15 cellular contexts compared by ENCODE assay signal in genomic region chr14:90561031-90561430, GRCh38.
A peak's percentile ranks its signal among the peaks of the same experiment; 100 is the strongest.
DNase-seq lines count a peak whose midpoint lies in the region; ATAC-seq and TF ChIP-seq lines count a peak whose summit lies in the region.
"Had no signal": no experiment of that assay in that cellular context is flagged by ENCODE, and none has a peak within 500 bp of the region (broad histone marks: within the 10 kb centered on the region; RNA-seq: fewer than 3 reads in every experiment).

No MANE protein-coding gene starts in this region.

- peak in 1 of 2 experiments; percentile 36; a peak in 1 of 4 replicates for TF ChIP-seq CTCF in GM23338 (conservative IDR thresholded peaks at IDR 0.05; ENCODE audit: low read depth in 2 of 2)
- TF ChIP-seq CTCF in chondrocyte (IDR thresholded peaks at IDR 0.05), result no peak
- TF ChIP-seq CTCF in neural progenitor cell (IDR thresholded peaks at IDR 0.05), result no peak

- H3K4me1 Mint-ChIP-seq in GM23338 (peaks cover 9% of the 10 kb centered on the region), chondrocyte (ENCODE audit: low read depth) (peaks cover 6% of the 10 kb centered on the region), neural progenitor cell (peaks cover 35% of the 10 kb centered on the region)
- H3K4me1 Mint-ChIP-seq: CD14-positive monocyte had no signal

- H3K9me3 Mint-ChIP-seq in GM23338 (no peaks in the 10 kb centered on the region), chondrocyte (ENCODE audit: low read depth) (no peaks in the 10 kb centered on the region), neural progenitor cell (no peaks in the 10 kb centered on the region)
- H3K9me3 Mint-ChIP-seq: CD14-positive monocyte had no signal

- H3K36me3 Mint-ChIP-seq in GM23338 (ENCODE audit: low read depth), result no peaks in the 10 kb centered on the region; the same call in 2 of the 3 replicates
- no peaks in the 10 kb centered on the region for H3K36me3 Mint-ChIP-seq in chondrocyte (ENCODE audit: low read depth)
- no peaks in the 10 kb centered on the region for H3K36me3 Mint-ChIP-seq in neural progenitor cell
- H3K36me3 Mint-ChIP-seq: CD14-positive monocyte had no signal

- no peaks in the 10 kb centered on the region for H3K27me3 ChIP-seq in GM23338 (ENCODE audit: insufficient read depth)
- no peaks in the 10 kb centered on the region for H3K27me3 ChIP-seq in neural progenitor cell

- 0 out of 2 replicates have a peak, but pooled peaks cover 4% of the 10 kb centered on the region for H3K9me2 ChIP-seq in GM23338 (ENCODE audit: insufficient read depth)

- ATAC-seq in GM23338 (peak; percentile 48), GM18511 (IDR thresholded peaks at IDR 0.05; ENCODE audit: unreplicated experiment) (no peak)

- no peak overlapping the region for H3K9ac ChIP-seq in neural progenitor cell
- H3K9ac ChIP-seq: GM23248 had no signal

- peak; percentile 74 for DNase-seq in NCI-H2107 treated with DMSO at 0.1 percent for 48 hours (lab: John Stamatoyannopoulos, UW; ENCODE audit: unreplicated experiment)
- no peak for DNase-seq in NCI-H2107 (lab: John Stamatoyannopoulos, UW)
- peak; percentile 37 for DNase-seq in GM23338 (ENCODE audit: low spot score)
- DNase-seq in chondrocyte (ENCODE audit: low spot score), result peak; percentile 55
- DNase-seq in neural progenitor cell (ENCODE audit: low spot score), result peak; percentile 33
- DNase-seq in NCI-H1930 (lab: John Stamatoyannopoulos, UW), result no peak
- no peak for DNase-seq in medulla oblongata (ENCODE audit: extremely low spot score)
- DNase-seq: GM23248, MV-4-11, NCI-H1436, NCI-H510A, NCI-H82, SIG-M5 had no signal

- H3K4me3 ChIP-seq in GM23338 (no peak overlapping the region), neural progenitor cell (no peak overlapping the region)
- H3K4me3 ChIP-seq: GM23248 had no signal

- H3K4me1 ChIP-seq in GM23338 (ENCODE audit: insufficient read depth) (peaks cover 7% of the 10 kb centered on the region), neural progenitor cell (peaks cover 15% of the 10 kb centered on the region)

- H3K27ac ChIP-seq in GM23338 (ENCODE audit: low read depth) (no peak overlapping the region), neural progenitor cell (no peak overlapping the region)
- H3K27ac ChIP-seq: GM23248 had no signal

- no peaks in the 10 kb centered on the region for H3K9me3 ChIP-seq in neural progenitor cell (ENCODE audit: low read depth)

- H3K27ac Mint-ChIP-seq in GM23338 (no peak overlapping the region), chondrocyte (ENCODE audit: unreplicated experiment) (no peak overlapping the region), neural progenitor cell (peak overlapping the region; percentile 23)

- H3K79me2 ChIP-seq in GM23338 (replicated peaks; ENCODE audit: insufficient read depth) (no peaks in the 10 kb centered on the region), neural progenitor cell (ENCODE audit: low read depth) (no peaks in the 10 kb centered on the region)

- peaks cover 11% of the 10 kb centered on the region for H3K27me3 Mint-ChIP-seq in GM23338 (ENCODE audit: insufficient read depth, low read depth, poor library complexity)
- H3K27me3 Mint-ChIP-seq in chondrocyte (ENCODE audit: low read depth), result no peaks in the 10 kb centered on the region
- peaks cover 4% of the 10 kb centered on the region for H3K27me3 Mint-ChIP-seq in neural progenitor cell (ENCODE audit: insufficient read depth, low read depth)

- no peaks in the 10 kb centered on the region for H3F3A ChIP-seq in GM23338 (replicated peaks; ENCODE audit: low read depth)
- H3F3A ChIP-seq in neural progenitor cell (ENCODE audit: low read depth), result no peaks in the 10 kb centered on the region

- H3K36me3 ChIP-seq in GM23338 (ENCODE audit: insufficient read depth), result no peaks in the 10 kb centered on the region
- no peaks in the 10 kb centered on the region for H3K36me3 ChIP-seq in neural progenitor cell

- no peak overlapping the region for H3K4me3 Mint-ChIP-seq in GM23338
- H3K4me3 Mint-ChIP-seq in chondrocyte (ENCODE audit: unreplicated experiment), result no peak overlapping the region
- H3K4me3 Mint-ChIP-seq in neural progenitor cell, result no peak overlapping the region
- H3K4me3 Mint-ChIP-seq: CD14-positive monocyte had no signal

- no peak overlapping the region for H2AFZ ChIP-seq in GM23338
- no peak overlapping the region for H2AFZ ChIP-seq in neural progenitor cell (replicated peaks)
- H2AFZ ChIP-seq: GM23248 had no signal

- H4K20me1 ChIP-seq in GM23338 (replicated peaks; ENCODE audit: insufficient read depth) (no peaks in the 10 kb centered on the region), neural progenitor cell (ENCODE audit: low read depth) (no peaks in the 10 kb centered on the region)

- H3K4me2 ChIP-seq in GM23338 (no peak overlapping the region), neural progenitor cell (no peak overlapping the region)

TF ChIP-seq in GM23338, 12 proteins besides CTCF, POLR2A, EP300 and RAD21:
- TF ChIP-seq JUNB (IDR thresholded peaks at IDR 0.05; ENCODE audit: unreplicated experiment), result no peak
- peak; percentile 31 for TF ChIP-seq REST (IDR thresholded peaks at IDR 0.05; ENCODE audit: unreplicated experiment)
TF ChIP-seq in GM23338: peak in this region for 1.

Comparison
In these comparisons a context has a peak if more than half of its experiments do, and no peak if none do; other contexts are left out.
1. DNase-seq: peak in NCI-H2107 treated with DMSO at 0.1 percent for 48 hours (single experiment), GM23338 (single experiment), chondrocyte (single experiment) and neural progenitor cell (single experiment); none in NCI-H2107 (single experiment), NCI-H1930 (0 of 2) and medulla oblongata (single experiment).